ENCODE assay signal across 16 cellular contexts in the genomic region with DNA sequence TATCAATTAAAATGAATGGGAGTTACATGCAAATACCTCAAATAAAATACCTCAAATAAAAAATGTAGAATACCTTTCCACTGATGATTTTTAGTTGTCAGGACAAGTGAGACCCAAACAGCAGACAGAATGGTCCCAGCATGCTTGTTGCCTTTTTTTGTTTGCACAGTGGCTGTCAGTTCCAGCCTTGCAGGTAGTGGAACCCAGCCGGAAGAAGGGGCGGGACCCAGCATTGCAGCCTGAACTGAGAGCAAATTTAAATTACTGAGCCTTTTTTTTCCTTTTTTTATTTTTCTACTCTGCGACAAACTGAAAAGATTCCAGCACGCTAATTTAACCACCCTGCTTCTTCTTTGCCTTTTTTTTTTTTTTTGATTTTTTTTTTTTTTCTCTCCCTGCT.
A peak's percentile ranks its signal among the peaks of the same experiment; 100 is the strongest.
DNase-seq lines count a peak whose midpoint lies in the region; TF ChIP-seq lines count a peak whose summit lies in the region.
"Had no signal": no experiment of that assay in that cellular context is flagged by ENCODE, and none has a peak within 500 bp of the region (broad histone marks: within the 10 kb centered on the region; RNA-seq: fewer than 3 reads in every experiment).

No MANE protein-coding gene starts in this region.

- H3K27ac Mint-ChIP-seq in neural progenitor cell = no peak overlapping the region
- H3K27ac Mint-ChIP-seq: CD8-positive, alpha-beta T cell; HFFc6 had no signal

- no peak for TF ChIP-seq CTCF in hepatocyte (IDR thresholded peaks at IDR 0.05; ENCODE audit: poor library complexity)
- no peak for TF ChIP-seq CTCF in neural progenitor cell (IDR thresholded peaks at IDR 0.05)

- H3K9ac ChIP-seq in neural progenitor cell = no peak overlapping the region
- H3K9ac ChIP-seq: BLaER1 had no signal

- H3K27ac ChIP-seq in hepatocyte = no peak overlapping the region
- H3K27ac ChIP-seq in neural progenitor cell = no peak overlapping the region
- H3K27ac ChIP-seq: A549, BLaER1 had no signal

- H2AFZ ChIP-seq in hepatocyte (no peak overlapping the region), neural progenitor cell (replicated peaks) (no peak overlapping the region)

- WGBS in hepatocyte (ENCODE audit: low lambda C conversion rate, missing lambda C conversion rate) = 78% methylated on average over 4 of the region's 4 CpGs

- H3K4me3 ChIP-seq in hepatocyte = no peak overlapping the region
- no peak overlapping the region for H3K4me3 ChIP-seq in neural progenitor cell
- H3K4me3 ChIP-seq: A549, BLaER1 had no signal

- peak overlapping the region; percentile 63 for H3K4me2 ChIP-seq in hepatocyte
- no peak overlapping the region for H3K4me2 ChIP-seq in neural progenitor cell
- H3K4me2 ChIP-seq: A549, BLaER1 had no signal

- H3K9me3 ChIP-seq in hepatocyte (ENCODE audit: low read depth) (no peaks in the 10 kb centered on the region), neural progenitor cell (ENCODE audit: low read depth) (no peaks in the 10 kb centered on the region)
- H3K9me3 ChIP-seq: A549, BLaER1 had no signal

- no peaks in the 10 kb centered on the region for H3K9me2 ChIP-seq in hepatocyte (replicated peaks; ENCODE audit: insufficient read depth)

- H3K9me3 Mint-ChIP-seq in neural progenitor cell = no peaks in the 10 kb centered on the region
- H3K9me3 Mint-ChIP-seq: CD8-positive, alpha-beta T cell had no signal

- H3K4me1 Mint-ChIP-seq in neural progenitor cell = peaks cover 16% of the 10 kb centered on the region

- no peaks in the 10 kb centered on the region for H3K79me2 ChIP-seq in hepatocyte
- no peaks in the 10 kb centered on the region for H3K79me2 ChIP-seq in neural progenitor cell (ENCODE audit: low read depth)

- H3K27me3 ChIP-seq in hepatocyte = no peaks in the 10 kb centered on the region
- H3K27me3 ChIP-seq in neural progenitor cell = no peaks in the 10 kb centered on the region
- H3K27me3 ChIP-seq: BLaER1 had no signal

- H3K36me3 ChIP-seq in hepatocyte (replicated peaks; ENCODE audit: insufficient read depth, low read depth) (no peaks in the 10 kb centered on the region), neural progenitor cell (no peaks in the 10 kb centered on the region)
- H3K36me3 ChIP-seq: BLaER1 had no signal

- peak overlapping the region; percentile 61 for H3K4me3 Mint-ChIP-seq in neural progenitor cell
- H3K4me3 Mint-ChIP-seq: CD8-positive, alpha-beta T cell; HFFc6 had no signal

- H3F3A ChIP-seq in neural progenitor cell (ENCODE audit: low read depth) = peaks cover 4% of the 10 kb centered on the region

- no peaks in the 10 kb centered on the region for H3K4me1 ChIP-seq in hepatocyte (ENCODE audit: insufficient read depth)
- peaks cover 15% of the 10 kb centered on the region for H3K4me1 ChIP-seq in neural progenitor cell
- H3K4me1 ChIP-seq: A549, BLaER1 had no signal

- no peaks in the 10 kb centered on the region for H4K20me1 ChIP-seq in hepatocyte (ENCODE audit: insufficient read depth, poor library complexity, severe bottlenecking)
- H4K20me1 ChIP-seq in neural progenitor cell (ENCODE audit: low read depth) = no peaks in the 10 kb centered on the region
- H4K20me1 ChIP-seq: BLaER1 had no signal

- peaks cover 4% of the 10 kb centered on the region for H3K27me3 Mint-ChIP-seq in neural progenitor cell (ENCODE audit: insufficient read depth, low read depth)

- peak; percentile 85 for DNase-seq in NCI-H146 (lab: John Stamatoyannopoulos, UW)
- DNase-seq in NCI-H748 treated with DMSO at 0.1 percent for 48 hours (lab: John Stamatoyannopoulos, UW) = peak; percentile 15
- DNase-seq in hepatocyte (ENCODE audit: low spot score) = no peak
- DNase-seq in neural progenitor cell (ENCODE audit: low spot score) = peak; percentile 34
- DNase-seq in NCI-H524 (lab: John Stamatoyannopoulos, UW) = no peak
- DNase-seq in NCI-H1105 (lab: John Stamatoyannopoulos, UW) = no peak
- no peak for DNase-seq in NCI-H524 treated with DMSO at 0.1 percent for 48 hours (lab: John Stamatoyannopoulos, UW)
- DNase-seq: CD8-positive, alpha-beta T cell; H7; HFFc6; IMR-90; NCI-H1417 treated with DMSO at 0.1 percent for 48 hours; NCI-H2029 treated with DMSO at 0.1 percent for 48 hours; NCI-H226 had no signal

- H3K36me3 Mint-ChIP-seq in neural progenitor cell = no peaks in the 10 kb centered on the region
- H3K36me3 Mint-ChIP-seq: CD8-positive, alpha-beta T cell had no signal

Comparison
In these comparisons a context has a peak if more than half of its experiments do, and no peak if none do; other contexts are left out.
1. DNase-seq: peak in NCI-H146 (single experiment), NCI-H748 treated with DMSO at 0.1 percent for 48 hours (single experiment) and neural progenitor cell (single experiment); none in hepatocyte (single experiment), NCI-H524 (0 of 2), NCI-H1105 (single experiment) and NCI-H524 treated with DMSO at 0.1 percent for 48 hours (single experiment).